ENCODE assay signal across 10 cellular contexts in the genomic region with DNA sequence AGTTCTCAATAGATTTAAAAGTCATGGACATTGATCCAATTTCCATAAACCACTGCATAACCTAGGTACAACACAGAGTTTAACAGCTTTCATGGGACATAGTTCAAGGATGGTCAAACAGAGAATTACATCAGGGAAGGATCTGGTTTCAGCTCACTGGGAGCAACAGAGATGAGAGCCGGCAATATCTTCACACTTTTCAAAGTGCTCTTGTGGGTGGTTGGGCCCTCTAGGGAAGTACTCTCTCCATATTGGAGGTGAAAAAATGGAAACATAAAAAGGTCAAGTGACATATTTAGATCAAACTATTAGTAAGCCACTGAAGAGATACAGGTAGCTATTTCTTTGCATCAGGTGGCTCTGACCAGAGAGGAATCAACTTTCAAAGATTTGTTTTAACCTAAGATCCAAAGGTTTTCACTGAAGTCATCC.
DNase-seq lines count a peak whose midpoint lies in the region; ATAC-seq, FAIRE-seq and TF ChIP-seq lines count a peak whose summit lies in the region.
"Had no signal": no experiment of that assay in that cellular context is flagged by ENCODE, and none has a peak within 500 bp of the region (broad histone marks: within the 10 kb centered on the region; RNA-seq: fewer than 3 reads in every experiment).

No MANE protein-coding gene starts in this region.

- H3K36me3 ChIP-seq in HEK293 (ENCODE audit: control insufficient read depth in 2 of 2, insufficient read depth in 1 of 2, low read length in 2 of 2) (no peaks in the 10 kb centered on the region), OCI-LY1 (ENCODE audit: insufficient read depth, low read length) (no peaks in the 10 kb centered on the region), HepG2 (replicated peaks in 1 of 2; ENCODE audit: control insufficient read depth in 1 of 2, insufficient read depth in 2 of 2, low read length in 2 of 2) (no peaks in the 10 kb centered on the region)

- H2AFZ ChIP-seq in OCI-LY1 (ENCODE audit: low read length) (no peak overlapping the region), HepG2 (ENCODE audit: low read length) (no peak overlapping the region)

- peak; percentile 92 for FAIRE-seq in HepG2 (lab: Jason Lieb, UNC)

- ATAC-seq in HepG2 (peak; percentile 100), esophagus mucosa (no peak), HG02884 (IDR thresholded peaks at IDR 0.05; ENCODE audit: unreplicated experiment) (no peak)
- ATAC-seq: foreskin keratinocyte had no signal

- no peak for TF ChIP-seq RAD21 in HepG2 (CRISPR knock-in tag; IDR thresholded peaks at IDR 0.05)

- CTCF ChIA-PET in HEK293 (lab: Yijun Ruan, JAX) (no interaction called here), HepG2 (lab: Yijun Ruan, JAX; ENCODE audit: low intra/inter-chr PET ratio, low total read pairs) (no interaction called here)

- H3K4me1 ChIP-seq in HEK293 (ENCODE audit: control insufficient read depth, insufficient read depth, low read length): peaks cover 6% of the 10 kb centered on the region
- H3K4me1 ChIP-seq in OCI-LY1 (ENCODE audit: insufficient read depth, low read length, severe bottlenecking): peaks cover 50% of the 10 kb centered on the region
- peaks cover 66% of the 10 kb centered on the region for H3K4me1 ChIP-seq in HepG2 (ENCODE audit: insufficient read depth, low read length)

- H3K27ac ChIP-seq in HEK293 (ENCODE audit: extremely low read depth, low read depth, low read length) (no peak overlapping the region), OCI-LY1 (ENCODE audit: low read depth, low read length, poor library complexity, severe bottlenecking) (peak overlapping the region; percentile 47), HepG2 (ENCODE audit: extremely low read length, insufficient read depth, low read length) (peak overlapping the region; percentile 67)
- H3K27ac ChIP-seq: 22Rv1, foreskin keratinocyte had no signal

- H3K4me2 ChIP-seq in OCI-LY1 (ENCODE audit: low read length) (peak overlapping the region; percentile 40; the same call in 1 of the 2 replicates), HepG2 (ENCODE audit: low read depth, low read length) (peak overlapping the region; percentile 47)

- H3K79me2 ChIP-seq in OCI-LY1 (ENCODE audit: insufficient read depth, low read length): no peaks in the 10 kb centered on the region
- H3K79me2 ChIP-seq in HepG2 (ENCODE audit: insufficient read depth, low read length): no peaks in the 10 kb centered on the region

- intact Hi-C loops in HepG2 (cut with micrococcal nuclease; ENCODE audit: unreplicated experiment): loop anchor here (2.0 to 10.0 kb wide), 4 partner anchors 18 to 1367 kb away; no protein-coding TSS in a partner anchor

- no TSS peak for BruUV-seq in HepG2 (replicated peaks; lab: Mats Ljungman, UMichigan)

- TF ChIP-seq POLR2A in HepG2 (IDR thresholded peaks at IDR 0.05; ENCODE audit: insufficient read depth in 1 of 2, low read depth in 2 of 2, low read length in 2 of 2): no peak

- peak; percentile 81 to 90 for TF ChIP-seq EP300 in HepG2 (IDR thresholded peaks at IDR 0.05; ENCODE audit: low read depth in 2 of 2, low read length in 2 of 2)
- peak; percentile 59; the same call in 1 of the 2 replicates for TF ChIP-seq EP300 in HepG2 (CRISPR knock-in tag; IDR thresholded peaks at IDR 0.05; ENCODE audit: borderline replicate concordance)

- POLR2A ChIA-PET in HEK293 (lab: Yijun Ruan, JAX) (interaction anchor here (0.6 kb wide), 1 partner anchor 10 kb away, joined by 3 read pairs; no protein-coding TSS in a partner anchor), HepG2 (lab: Yijun Ruan, JAX) (interaction anchor here (1.1 kb wide), 1 partner anchor 13 kb away, joined by 5 read pairs; no protein-coding TSS in a partner anchor)

- H3F3A ChIP-seq in OCI-LY1 (ENCODE audit: insufficient read depth, low read length): no peaks in the 10 kb centered on the region

- no peaks in the 10 kb centered on the region for H3K9me2 ChIP-seq in OCI-LY1 (ENCODE audit: low read depth, low read length)

- H3K27me3 ChIP-seq in OCI-LY1 (ENCODE audit: insufficient read depth, low read length) (no peaks in the 10 kb centered on the region), HepG2 (ENCODE audit: control insufficient read depth in 1 of 2, insufficient read depth in 2 of 2, low read length in 2 of 2) (no peaks in the 10 kb centered on the region)
- H3K27me3 ChIP-seq: foreskin keratinocyte had no signal

- WGBS in HepG2 (ENCODE audit: low lambda C conversion rate): 0% methylated on average over 1 of the region's 1 CpG

- no peaks in the 10 kb centered on the region for H3K9me3 ChIP-seq in HEK293 (ENCODE audit: control insufficient read depth, insufficient read depth, low read depth, low read length)
- no peaks in the 10 kb centered on the region for H3K9me3 ChIP-seq in OCI-LY1 (ENCODE audit: low read length)
- no peaks in the 10 kb centered on the region for H3K9me3 ChIP-seq in HepG2 (ENCODE audit: low read length)

- no peak overlapping the region for H3K9ac ChIP-seq in OCI-LY1 (ENCODE audit: low read length)
- H3K9ac ChIP-seq in HepG2 (ENCODE audit: insufficient read depth, low read depth, low read length): peak overlapping the region; percentile 8; the same call in 1 of the 2 replicates

- H4K20me1 ChIP-seq in OCI-LY1 (ENCODE audit: insufficient read depth, low read length) (no peaks in the 10 kb centered on the region), HepG2 (ENCODE audit: insufficient read depth, low read length) (no peaks in the 10 kb centered on the region)

- in situ Hi-C loops in HepG2 (cut with HindIII; ENCODE audit: extremely low pct_ligation_motif_present, low pct_unique_long_range_greater_than_20kb): no loop called here

- H3K4me3 ChIP-seq in HEK293 (ENCODE audit: low read depth, low read length) (no peak overlapping the region), OCI-LY1 (ENCODE audit: low read depth, low read length, poor library complexity, severe bottlenecking) (no peak overlapping the region), HepG2 (replicated peaks in 1 of 3; ENCODE audit: insufficient read depth in 1 of 3, low read depth in 2 of 3, low read length in 3 of 3) (no peak overlapping the region; a peak in 1 of 6 replicates)

- no peak for TF ChIP-seq CTCF in HEK293 (tag by site-specific recombination; IDR thresholded peaks at IDR 0.05)
- no peak for TF ChIP-seq CTCF in OCI-LY1 (IDR thresholded peaks at IDR 0.05; ENCODE audit: low read length)
- TF ChIP-seq CTCF in HepG2 (CRISPR knock-in tag; IDR thresholded peaks at IDR 0.05): no peak

- peak; percentile 11 for DNase-seq in DMS 273 (lab: John Stamatoyannopoulos, UW; ENCODE audit: unreplicated experiment)
- no peak for DNase-seq in DMS 273 treated with DMSO at 0.1 percent for 48 hours (lab: John Stamatoyannopoulos, UW)
- DNase-seq in HepG2 (ENCODE audit: low spot score): peak; percentile 84
- DNase-seq in islet precursor cell: no peak
- DNase-seq: foreskin keratinocyte had no signal

TF ChIP-seq in HEK293, 187 proteins besides CTCF, POLR2A, EP300 and RAD21 (continues in another document):
- TF ChIP-seq ZNF843 (tag by site-specific recombination; IDR thresholded peaks at IDR 0.05) (0 out of 2 replicates have a peak, but pooled peaks have one; percentile 19), ZNF600 (tag by site-specific recombination; IDR thresholded peaks at IDR 0.05) (no peak), OSR2 (tag by site-specific recombination; IDR thresholded peaks at IDR 0.05) (no peak), ZNF112 (tag by site-specific recombination; IDR thresholded peaks at IDR 0.05) (no peak), SALL2 (tag by site-specific recombination; IDR thresholded peaks at IDR 0.05; ENCODE audit: borderline replicate concordance) (no peak), ZNF155 (tag by site-specific recombination; IDR thresholded peaks at IDR 0.05) (no peak)
- TF ChIP-seq, protein P1, sequence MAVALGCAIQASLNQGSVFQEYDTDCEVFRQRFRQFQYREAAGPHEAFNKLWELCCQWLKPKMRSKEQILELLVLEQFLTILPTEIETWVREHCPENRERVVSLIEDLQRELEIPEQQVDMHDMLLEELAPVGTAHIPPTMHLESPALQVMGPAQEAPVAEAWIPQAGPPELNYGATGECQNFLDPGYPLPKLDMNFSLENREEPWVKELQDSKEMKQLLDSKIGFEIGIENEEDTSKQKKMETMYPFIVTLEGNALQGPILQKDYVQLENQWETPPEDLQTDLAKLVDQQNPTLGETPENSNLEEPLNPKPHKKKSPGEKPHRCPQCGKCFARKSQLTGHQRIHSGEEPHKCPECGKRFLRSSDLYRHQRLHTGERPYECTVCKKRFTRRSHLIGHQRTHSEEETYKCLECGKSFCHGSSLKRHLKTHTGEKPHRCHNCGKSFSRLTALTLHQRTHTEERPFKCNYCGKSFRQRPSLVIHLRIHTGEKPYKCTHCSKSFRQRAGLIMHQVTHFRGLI (tag by site-specific recombination; IDR thresholded peaks at IDR 0.05): no peak

TF ChIP-seq in HepG2, 621 proteins besides CTCF, POLR2A, EP300 and RAD21 (continues in another document):
- TF ChIP-seq MEF2D (CRISPR knock-in tag; IDR thresholded peaks at IDR 0.05): no peak
- no peak for TF ChIP-seq SNAPC2 (CRISPR knock-in tag; IDR thresholded peaks at IDR 0.05)
- TF ChIP-seq CEBPG (CRISPR knock-in tag; IDR thresholded peaks at IDR 0.05): peak; percentile 88
- TF ChIP-seq, protein P2, sequence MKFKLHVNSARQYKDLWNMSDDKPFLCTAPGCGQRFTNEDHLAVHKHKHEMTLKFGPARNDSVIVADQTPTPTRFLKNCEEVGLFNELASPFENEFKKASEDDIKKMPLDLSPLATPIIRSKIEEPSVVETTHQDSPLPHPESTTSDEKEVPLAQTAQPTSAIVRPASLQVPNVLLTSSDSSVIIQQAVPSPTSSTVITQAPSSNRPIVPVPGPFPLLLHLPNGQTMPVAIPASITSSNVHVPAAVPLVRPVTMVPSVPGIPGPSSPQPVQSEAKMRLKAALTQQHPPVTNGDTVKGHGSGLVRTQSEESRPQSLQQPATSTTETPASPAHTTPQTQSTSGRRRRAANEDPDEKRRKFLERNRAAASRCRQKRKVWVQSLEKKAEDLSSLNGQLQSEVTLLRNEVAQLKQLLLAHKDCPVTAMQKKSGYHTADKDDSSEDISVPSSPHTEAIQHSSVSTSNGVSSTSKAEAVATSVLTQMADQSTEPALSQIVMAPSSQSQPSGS (CRISPR knock-in tag; IDR thresholded peaks at IDR 0.05): peak; percentile 87
- TF ChIP-seq, protein P3, sequence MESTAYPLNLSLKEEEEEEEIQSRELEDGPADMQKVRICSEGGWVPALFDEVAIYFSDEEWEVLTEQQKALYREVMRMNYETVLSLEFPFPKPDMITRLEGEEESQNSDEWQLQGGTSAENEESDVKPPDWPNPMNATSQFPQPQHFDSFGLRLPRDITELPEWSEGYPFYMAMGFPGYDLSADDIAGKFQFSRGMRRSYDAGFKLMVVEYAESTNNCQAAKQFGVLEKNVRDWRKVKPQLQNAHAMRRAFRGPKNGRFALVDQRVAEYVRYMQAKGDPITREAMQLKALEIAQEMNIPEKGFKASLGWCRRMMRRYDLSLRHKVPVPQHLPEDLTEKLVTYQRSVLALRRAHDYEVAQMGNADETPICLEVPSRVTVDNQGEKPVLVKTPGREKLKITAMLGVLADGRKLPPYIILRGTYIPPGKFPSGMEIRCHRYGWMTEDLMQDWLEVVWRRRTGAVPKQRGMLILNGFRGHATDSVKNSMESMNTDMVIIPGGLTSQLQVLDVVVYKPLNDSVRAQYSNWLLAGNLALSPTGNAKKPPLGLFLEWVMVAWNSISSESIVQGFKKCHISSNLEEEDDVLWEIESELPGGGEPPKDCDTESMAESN (CRISPR knock-in tag; conservative IDR thresholded peaks at IDR 0.05): 0 out of 2 replicates have a peak, but pooled peaks have one; percentile 29

Comparison
In these comparisons a context has a peak if more than half of its experiments do, and no peak if none do; other contexts are left out.
1. DNase-seq: peak in DMS 273 (single experiment) and HepG2 (single experiment); none in DMS 273 treated with DMSO at 0.1 percent for 48 hours (single experiment) and islet precursor cell (single experiment).